ENCODE assay signal across 11 cellular contexts in the genomic region with DNA sequence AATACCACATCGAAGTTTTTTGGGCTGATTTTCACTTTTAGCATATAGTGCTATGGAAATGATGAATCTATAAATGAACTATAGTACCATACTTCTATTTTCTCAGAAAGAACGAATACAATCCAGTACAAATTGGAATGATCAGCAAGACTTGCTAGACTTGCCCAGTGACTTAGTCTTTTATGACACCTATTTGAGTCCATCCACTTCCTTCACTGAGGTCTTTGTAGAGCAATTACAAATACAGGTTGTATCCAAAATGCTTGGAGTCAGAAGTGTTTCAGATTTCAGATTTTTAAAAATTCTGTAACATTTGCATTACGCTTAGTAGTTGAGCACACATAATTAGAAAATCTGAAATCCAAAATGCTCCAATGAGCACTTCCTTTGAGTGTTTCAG.
DNase-seq lines count a peak whose midpoint lies in the region; ATAC-seq lines count a peak whose summit lies in the region.
"Had no signal": no experiment of that assay in that cellular context is flagged by ENCODE, and none has a peak within 500 bp of the region (broad histone marks: within the 10 kb centered on the region; RNA-seq: fewer than 3 reads in every experiment).

No MANE protein-coding gene starts in this region.

- ATAC-seq in activated naive CD8-positive, alpha-beta T cell treated with anti-CD3 and anti-CD28 coated beads, Interleukin-2, amount 50 U/mL, for 24 hours, result no peak
- ATAC-seq in naive thymus-derived CD4-positive, alpha-beta T cell, result no peak
- ATAC-seq in HG03520 (IDR thresholded peaks at IDR 0.05; ENCODE audit: unreplicated experiment), result no peak
- no peak for ATAC-seq in GM21528 (IDR thresholded peaks at IDR 0.05; ENCODE audit: low FRiP score, unreplicated experiment)
- no peak for ATAC-seq in HG03139 (IDR thresholded peaks at IDR 0.05; ENCODE audit: unreplicated experiment)

- H3K4me3 ChIP-seq in BLaER1 treated with 17β-estradiol and CSF1 and Interleukin-3, amounts not matched to agents 10 nM and 100 nM, result no peak overlapping the region
- H3K4me3 ChIP-seq in naive thymus-derived CD4-positive, alpha-beta T cell (ENCODE audit: low read length), result no peak overlapping the region

- POLR2A ChIA-PET in naive thymus-derived CD4-positive, alpha-beta T cell (lab: Charles Lee), result no interaction called here

- CTCF ChIA-PET in naive thymus-derived CD4-positive, alpha-beta T cell (lab: Charles Lee), result no interaction called here

- no peaks in the 10 kb centered on the region for H3K9me3 Mint-ChIP-seq in activated naive CD8-positive, alpha-beta T cell treated with anti-CD3 and anti-CD28 coated beads, Interleukin-2, amount 50 U/mL, for 24 hours
- peaks cover 0 to 2% (median 0%) of the 10 kb centered on the region in 11 donors for H3K9me3 Mint-ChIP-seq in naive thymus-derived CD4-positive, alpha-beta T cell
- H3K9me3 Mint-ChIP-seq: stimulated activated naive CD8-positive, alpha-beta T cell treated with anti-CD3 and anti-CD28 coated beads, Interleukin-15, amount 100 ng/mL, for 72 hours had no signal

- no peaks in the 10 kb centered on the region for H3K9me3 ChIP-seq in BLaER1 treated with 17β-estradiol and CSF1 and Interleukin-3, amounts not matched to agents 10 nM and 100 nM (replicated peaks in 1 of 11)
- no peaks in the 10 kb centered on the region for H3K9me3 ChIP-seq in naive thymus-derived CD4-positive, alpha-beta T cell (ENCODE audit: control insufficient read depth in 2 of 3, low read length in 3 of 3)

- DNase-seq in HT-29 (ENCODE audit: low spot score) (peak; percentile 66), NCI-H1105 treated with DMSO at 0.1 percent for 48 hours (lab: John Stamatoyannopoulos, UW) (no peak)
- no peak for DNase-seq in activated naive CD8-positive, alpha-beta T cell treated with anti-CD3 and anti-CD28 coated beads, Interleukin-2, amount 50 U/mL, for 24 hours
- DNase-seq in naive thymus-derived CD4-positive, alpha-beta T cell, result no peak
- DNase-seq: amygdala; NCI-H2171; stimulated activated naive CD8-positive, alpha-beta T cell treated with anti-CD3 and anti-CD28 coated beads, Interleukin-15, amount 100 ng/mL, for 72 hours had no signal

- no peak overlapping the region for H3K4me3 Mint-ChIP-seq in activated naive CD8-positive, alpha-beta T cell treated with anti-CD3 and anti-CD28 coated beads, Interleukin-2, amount 50 U/mL, for 24 hours
- peak overlapping the region in 4 of 10 donors; percentile 6 to 44 (median 23) for H3K4me3 Mint-ChIP-seq in naive thymus-derived CD4-positive, alpha-beta T cell

- intact Hi-C loops in naive thymus-derived CD4-positive, alpha-beta T cell (cut with micrococcal nuclease), result loop anchor here in 1 of 2 donors (2.0 kb wide), 2 partner anchors 15 to 19 kb away; no protein-coding TSS in a partner anchor

- peak overlapping the region in 1 of 11 experiments; percentile 58; a peak in 1 of 22 replicates for H3K9ac ChIP-seq in BLaER1 treated with 17β-estradiol and CSF1 and Interleukin-3, amounts not matched to agents 10 nM and 100 nM

- no peaks in the 10 kb centered on the region for H3K27me3 Mint-ChIP-seq in activated naive CD8-positive, alpha-beta T cell treated with anti-CD3 and anti-CD28 coated beads, Interleukin-2, amount 50 U/mL, for 24 hours
- H3K27me3 Mint-ChIP-seq in naive thymus-derived CD4-positive, alpha-beta T cell, result no peaks in the 10 kb centered on the region
- H3K27me3 Mint-ChIP-seq: stimulated activated naive CD8-positive, alpha-beta T cell treated with anti-CD3 and anti-CD28 coated beads, Interleukin-15, amount 100 ng/mL, for 72 hours had no signal

- peaks cover 9% of the 10 kb centered on the region for H3K36me3 Mint-ChIP-seq in activated naive CD8-positive, alpha-beta T cell treated with anti-CD3 and anti-CD28 coated beads, Interleukin-2, amount 50 U/mL, for 24 hours (ENCODE audit: low read depth)
- H3K36me3 Mint-ChIP-seq in naive thymus-derived CD4-positive, alpha-beta T cell, result peaks cover 0 to 14% (median 6%) of the 10 kb centered on the region in 5 donors

- peaks cover 29 to 85% (median 64%) of the 10 kb centered on the region in 10 experiments for H3K4me1 ChIP-seq in BLaER1 treated with 17β-estradiol and CSF1 and Interleukin-3, amounts not matched to agents 10 nM and 100 nM
- peaks cover 41 to 43% of the 10 kb centered on the region in 2 donors for H3K4me1 ChIP-seq in naive thymus-derived CD4-positive, alpha-beta T cell (ENCODE audit: control insufficient read depth in 2 of 2, insufficient read depth in 2 of 2, low read length in 2 of 2)

- no peaks in the 10 kb centered on the region for H3K27me3 ChIP-seq in BLaER1 treated with 17β-estradiol and CSF1 and Interleukin-3, amounts not matched to agents 10 nM and 100 nM
- H3K27me3 ChIP-seq in naive thymus-derived CD4-positive, alpha-beta T cell (ENCODE audit: control insufficient read depth in 2 of 2, insufficient read depth in 2 of 2, low read length in 2 of 2), result no peaks in the 10 kb centered on the region

- H4K20me1 ChIP-seq in BLaER1 treated with 17β-estradiol and CSF1 and Interleukin-3, amounts not matched to agents 10 nM and 100 nM, result peaks cover 56 to 100% (median 92%) of the 10 kb centered on the region in 11 experiments; a peak in 21 of 22 replicates

- peaks cover 77% of the 10 kb centered on the region for H3K4me1 Mint-ChIP-seq in activated naive CD8-positive, alpha-beta T cell treated with anti-CD3 and anti-CD28 coated beads, Interleukin-2, amount 50 U/mL, for 24 hours
- peaks cover 41 to 85% (median 66%) of the 10 kb centered on the region in 7 donors for H3K4me1 Mint-ChIP-seq in naive thymus-derived CD4-positive, alpha-beta T cell

- peaks cover 0 to 40% (median 23%) of the 10 kb centered on the region in 11 experiments; a peak in 16 of 22 replicates for H3K36me3 ChIP-seq in BLaER1 treated with 17β-estradiol and CSF1 and Interleukin-3, amounts not matched to agents 10 nM and 100 nM
- no peaks in the 10 kb centered on the region for H3K36me3 ChIP-seq in naive thymus-derived CD4-positive, alpha-beta T cell (ENCODE audit: control insufficient read depth in 2 of 3, insufficient read depth in 3 of 3, low read length in 3 of 3)

- peak overlapping the region; percentile 51 to 85 (median 66); a peak in 20 of 22 replicates for H3K4me2 ChIP-seq in BLaER1 treated with 17β-estradiol and CSF1 and Interleukin-3, amounts not matched to agents 10 nM and 100 nM

- H3K27ac Mint-ChIP-seq in activated naive CD8-positive, alpha-beta T cell treated with anti-CD3 and anti-CD28 coated beads, Interleukin-2, amount 50 U/mL, for 24 hours, result peak overlapping the region; percentile 62
- peak overlapping the region in 5 of 9 donors; percentile 19 to 49 (median 34) for H3K27ac Mint-ChIP-seq in naive thymus-derived CD4-positive, alpha-beta T cell

- peak overlapping the region; percentile 2 to 77 (median 67); a peak in 19 of 22 replicates for H3K27ac ChIP-seq in BLaER1 treated with 17β-estradiol and CSF1 and Interleukin-3, amounts not matched to agents 10 nM and 100 nM
- H3K27ac ChIP-seq in naive thymus-derived CD4-positive, alpha-beta T cell (ENCODE audit: low read depth, low read length), result no peak overlapping the region
